Comparison of ENCODE assay signal across 8 cellular contexts in genomic region chr6:28124350-28124970, GRCh38. TPM values are rescaled to one million over a fixed set of nuclear protein-coding genes. Genes with fewer than 3 reads are reported as not detected.
A peak's percentile ranks its signal among the peaks of the same experiment; 100 is the strongest.
DNase-seq lines count a peak whose midpoint lies in the region; ATAC-seq, FAIRE-seq and TF ChIP-seq lines count a peak whose summit lies in the region.

TSS of gene ZSCAN16 (plus strand) at chr6:28124609. CDS start at chr6:28125444, 835 bp downstream.

- no peaks in the 10 kb centered on the region for H3K27me3 ChIP-seq in AG04450 (ENCODE audit: control insufficient read depth, insufficient read depth, low read length)

- DNase-seq in AG04450 (ENCODE audit: low read depth, low spot score) (peak; percentile 52), NCI-H2227 treated with DMSO at 0.1 percent for 48 hours (lab: John Stamatoyannopoulos, UW) (peak; percentile 87), choroid plexus epithelial cell (ENCODE audit: low read depth) (peak; percentile 86), kidney (peak; percentile 92)
- DNase-seq in activated CD4-positive, CD25-positive, alpha-beta regulatory T cell treated with anti-CD3 and anti-CD28 coated beads, Interleukin-2, amount 50 U/mL, for 72 hours, result peak; percentile 69
- DNase-seq in stimulated activated CD4-positive, alpha-beta T cell treated with anti-CD3 and anti-CD28 coated beads, Interleukin-12 subunit alpha, Interleukin-12 subunit beta, amount 100 ng/mL, for 48 hours (ENCODE audit: low read depth in 2 of 3, low spot score in 1 of 3), result peak; percentile 49 to 68 (median 66)

- POLR2A ChIA-PET in AG04450 (lab: Yijun Ruan, JAX), result interaction anchor here (0.6 to 1.6 kb wide), 2 partner anchors 17 to 167 kb away, joined by 7 to 14 read pairs; partner anchors contain the start of gene ZKSCAN8

- in situ Hi-C loops in GM18951 (cut with MboI; ENCODE audit: low sequenced_read_pairs, unreplicated experiment), result no loop called here

- peak; percentile 94 for ATAC-seq in HG03139 (IDR thresholded peaks at IDR 0.05; ENCODE audit: unreplicated experiment)

- H3K9me3 ChIP-seq in AG04450 (ENCODE audit: control insufficient read depth, insufficient read depth, low read length) (no peaks in the 10 kb centered on the region), kidney (ENCODE audit: control insufficient read depth in 1 of 2, low read length in 2 of 2) (no peaks in the 10 kb centered on the region)

- H3K36me3 ChIP-seq in kidney (ENCODE audit: control insufficient read depth in 1 of 2, insufficient read depth in 2 of 2, low read length in 2 of 2), result peaks cover 9 to 20% of the 10 kb centered on the region in 2 donors

- no peak for FAIRE-seq in kidney (lab: Jason Lieb, UNC)

- H3K4me3 ChIP-seq in AG04450 (ENCODE audit: low read depth, low read length) (peak within 1 kb of the TSS; percentile 93), choroid plexus epithelial cell (ENCODE audit: low read depth, low read length) (peak within 1 kb of the TSS; percentile 82), kidney (ENCODE audit: low read length in 2 of 2) (peak within 1 kb of the TSS; percentile 92 to 95)

- H3K9ac ChIP-seq in kidney (ENCODE audit: low read length in 2 of 2), result peak within 1 kb of the TSS; percentile 82 to 91

- TF ChIP-seq CTCF in AG04450 (IDR thresholded peaks at IDR 0.05; ENCODE audit: low read depth, low read length) (no peak), choroid plexus epithelial cell (conservative IDR thresholded peaks at IDR 0.05; ENCODE audit: low read depth, low read length) (no peak), kidney (IDR thresholded peaks at IDR 0.05; ENCODE audit: borderline replicate concordance, extremely low read depth, insufficient read depth) (no peak)

- peak; percentile 74 for TF ChIP-seq POLR2A in GM18951 (IDR thresholded peaks at IDR 0.05; ENCODE audit: extremely low read depth, insufficient read depth, insufficient read length)

- H3K27ac ChIP-seq in AG04450 (ENCODE audit: low read depth, low read length) (no peak within 1 kb of the TSS), kidney (ENCODE audit: low read depth in 2 of 2, low read length in 2 of 2) (peak within 1 kb of the TSS; percentile 57 to 76)

- intact Hi-C loops in kidney (cut with DNase I), result no loop called here

- CTCF ChIA-PET in AG04450 (lab: Charles Lee), result interaction anchor here (1.4 kb wide), 1 partner anchor 259 kb away, joined by 3 read pairs; no protein-coding TSS in a partner anchor

- H3K4me1 ChIP-seq in kidney (ENCODE audit: control insufficient read depth in 1 of 2, insufficient read depth in 1 of 2, low read depth in 1 of 2, low read length in 2 of 2), result peaks cover 5 to 6% of the 10 kb centered on the region in 2 donors

RNA-seq across cellular contexts. Expression of gene ZSCAN16, which starts in this region (rescaled TPM):
- 2.7 and 3.2 TPM in 2 replicates for polyA plus RNA-seq in AG04450 (2011; rRNA removed)
- 3.0 and 3.6 TPM in 2 replicates for polyA minus RNA-seq in AG04450 (2011; rRNA and poly(A)+ RNA removed)
- 6.1 TPM for total RNA-seq in kidney
- polyA plus RNA-seq in kidney (ENCODE audit: insufficient read depth, low read depth, low replicate concordance), result 6.8 TPM
